Comparison of ENCODE assay signal across 8 cellular contexts in genomic region chr17:2054740-2055493, GRCh38.
DNase-seq lines count a peak whose midpoint lies in the region; ATAC-seq, FAIRE-seq and TF ChIP-seq lines count a peak whose summit lies in the region.

TSS of gene HIC1 (plus strand) at chr17:2055103. CDS start at chr17:2056691, 1,588 bp downstream.

- TF ChIP-seq POLR2A in H54 (IDR thresholded peaks at IDR 0.05; ENCODE audit: low read depth, low read length), result 0 out of 2 replicates have a peak, but pooled peaks have one; percentile 32

- peak; percentile 68 to 71 for ATAC-seq in activated CD4-positive, CD25-positive, alpha-beta regulatory T cell treated with anti-CD3 and anti-CD28 coated beads, Interleukin-2, amount 50 U/mL, for 24 hours
- no peak for ATAC-seq in GM18858 (IDR thresholded peaks at IDR 0.05; ENCODE audit: unreplicated experiment)

- FAIRE-seq in H54 (lab: Jason Lieb, UNC), result no peak

- DNase-seq in DMS 273 treated with DMSO at 0.1 percent for 48 hours (lab: John Stamatoyannopoulos, UW) (peak; percentile 42), H54 (ENCODE audit: insufficient read length, low spot score) (peak; percentile 98), NCI-H1930 (lab: John Stamatoyannopoulos, UW) (peak; percentile 51 to 73), islet precursor cell (peak; percentile 88)
- DNase-seq in central memory CD4-positive, alpha-beta T cell, result peak; percentile 77
- DNase-seq in stimulated activated CD4-positive, alpha-beta T cell treated with anti-CD3 and anti-CD28 coated beads, Interleukin-12 subunit alpha, Interleukin-12 subunit beta, amount 100 ng/mL, for 48 hours (ENCODE audit: low read depth in 2 of 3, low spot score in 1 of 3), result peak; percentile 57 to 73 (median 64)

Comparison
In these comparisons a context has a peak if more than half of its experiments do, and no peak if none do; other contexts are left out.
1. DNase-seq: peak in every context shown above with its lines; median percentile 98 in H54; 88 in islet precursor cell; 77 in central memory CD4-positive, alpha-beta T cell; 64 in stimulated activated CD4-positive, alpha-beta T cell treated with anti-CD3 and anti-CD28 coated beads, Interleukin-12 subunit alpha, Interleukin-12 subunit beta, amount 100 ng/mL, for 48 hours; 62 in NCI-H1930; 42 in DMS 273 treated with DMSO at 0.1 percent for 48 hours.